22 cellular contexts compared by ENCODE assay signal in the genomic region with DNA sequence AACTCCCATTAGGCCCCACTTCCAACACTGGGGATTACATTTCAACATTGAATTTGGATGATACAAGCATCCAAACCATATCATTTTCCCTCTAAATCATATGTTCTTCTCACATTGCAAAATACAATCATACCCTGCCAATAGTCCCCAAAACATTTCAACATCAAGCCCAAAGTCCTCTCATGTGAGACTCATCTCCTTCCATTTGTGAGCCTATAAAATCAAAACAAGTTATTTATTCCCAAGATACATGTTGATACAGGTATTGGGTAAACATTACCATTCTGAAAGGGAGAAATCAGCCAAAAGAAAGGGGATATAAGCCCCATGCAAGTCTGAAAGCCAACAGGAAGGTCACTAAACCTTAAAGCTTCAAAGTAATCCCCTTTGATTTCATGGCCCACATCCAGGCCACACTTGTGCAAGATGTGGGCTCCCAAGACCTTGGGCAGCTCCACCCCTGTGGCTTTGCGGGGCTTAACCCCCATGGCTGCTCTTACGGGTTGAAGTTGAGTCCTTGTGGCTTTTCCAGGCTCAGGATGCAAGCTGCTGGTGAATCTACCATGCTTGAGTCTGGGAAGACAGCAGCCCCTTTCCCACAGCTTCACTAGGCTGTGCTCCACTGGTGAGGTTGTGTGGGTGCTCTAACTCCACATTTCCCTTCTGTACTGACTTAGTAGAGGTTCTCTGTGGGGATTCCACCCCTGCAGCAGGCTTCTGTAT. TPM values are rescaled to one million over a fixed set of nuclear protein-coding genes. Genes with fewer than 3 reads are reported as not detected.
"Had no signal": no experiment of that assay in that cellular context is flagged by ENCODE, and none has a peak within 500 bp of the region (broad histone marks: within the 10 kb centered on the region; RNA-seq: fewer than 3 reads in every experiment).

No MANE protein-coding gene starts in this region.

- DNase-seq: IMR-90, Karpas-422, KG1, MG63, NCI-H1092 treated with DMSO at 0.1 percent for 48 hours, NCI-H1436, NCI-H187, NCI-H2029, NCI-H2081 treated with DMSO at 0.1 percent for 48 hours, NCI-H2171, NCI-H226, NCI-H446, NCI-H510A, NCI-H524 treated with DMSO at 0.1 percent for 48 hours, NCI-H69, NCI-H774, Right ventricle myocardium superior, RPMI8226, SIG-M5, SK-N-SH had no signal

- H3K27me3 ChIP-seq: MG63 had no signal

- H3K27ac ChIP-seq: HL-60 had no signal

- H3K9me3 ChIP-seq: MG63, SK-N-SH had no signal

- H3K36me3 ChIP-seq: MG63 had no signal

- H3K4me3 ChIP-seq: MG63 had no signal

RNA-seq across cellular contexts. Expression of gene SERTM2, which starts 40.6 kb away (rescaled TPM):
- total RNA-seq: Right ventricle myocardium superior, SK-MEL-5 had no signal

RNA-seq across cellular contexts. Expression of gene DCX, which starts 58.9 kb away (rescaled TPM):
- total RNA-seq: IMR-90, Right ventricle myocardium superior, SK-MEL-5 had no signal
